1 cellular context compared by ENCODE assay signal in the genomic region with DNA sequence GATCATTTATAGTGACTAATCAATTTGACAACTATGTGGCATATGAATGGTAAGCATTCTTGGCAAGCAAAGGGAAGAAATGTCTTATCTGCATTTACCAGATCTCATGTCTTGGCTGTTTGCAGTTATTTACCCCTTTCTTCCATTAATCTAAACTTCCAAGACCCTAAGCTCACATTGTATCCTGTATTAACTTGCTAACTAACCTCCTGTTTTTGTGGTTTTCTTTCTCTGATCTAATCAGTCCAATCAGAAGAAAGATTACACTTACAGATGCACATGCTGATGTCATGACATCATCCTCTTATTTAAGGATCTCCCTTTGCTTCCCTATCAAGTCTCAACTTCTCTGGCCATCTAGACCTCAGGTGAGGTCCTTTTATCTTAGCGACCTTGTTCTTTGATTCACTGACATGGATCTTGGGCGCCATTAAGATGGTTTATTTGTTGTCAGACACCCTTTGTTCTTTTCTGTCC.
TF ChIP-seq lines count a peak whose summit lies in the region.

No MANE protein-coding gene starts in this region.

TF ChIP-seq in SK-N-SH, 30 proteins besides CTCF, POLR2A, EP300 and RAD21:
- TF ChIP-seq SMC3 (IDR thresholded peaks at IDR 0.05; ENCODE audit: low read depth, low read length): no peak
- TF ChIP-seq, protein P1, sequence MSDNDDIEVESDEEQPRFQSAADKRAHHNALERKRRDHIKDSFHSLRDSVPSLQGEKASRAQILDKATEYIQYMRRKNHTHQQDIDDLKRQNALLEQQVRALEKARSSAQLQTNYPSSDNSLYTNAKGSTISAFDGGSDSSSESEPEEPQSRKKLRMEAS (IDR thresholded peaks at IDR 0.05; ENCODE audit: low read depth): no peak
- TF ChIP-seq, protein P2, sequence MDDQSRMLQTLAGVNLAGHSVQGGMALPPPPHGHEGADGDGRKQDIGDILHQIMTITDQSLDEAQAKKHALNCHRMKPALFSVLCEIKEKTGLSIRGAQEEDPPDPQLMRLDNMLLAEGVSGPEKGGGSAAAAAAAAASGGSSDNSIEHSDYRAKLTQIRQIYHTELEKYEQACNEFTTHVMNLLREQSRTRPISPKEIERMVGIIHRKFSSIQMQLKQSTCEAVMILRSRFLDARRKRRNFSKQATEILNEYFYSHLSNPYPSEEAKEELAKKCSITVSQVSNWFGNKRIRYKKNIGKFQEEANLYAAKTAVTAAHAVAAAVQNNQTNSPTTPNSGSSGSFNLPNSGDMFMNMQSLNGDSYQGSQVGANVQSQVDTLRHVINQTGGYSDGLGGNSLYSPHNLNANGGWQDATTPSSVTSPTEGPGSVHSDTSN (IDR thresholded peaks at IDR 0.05): peak; percentile 78
- peak; percentile 34; the same call in 1 of the 2 replicates for TF ChIP-seq RXRA (IDR thresholded peaks at IDR 0.05; ENCODE audit: borderline replicate concordance, low read depth)
- peak; percentile 85; the same call in 1 of the 2 replicates for TF ChIP-seq NFIC (IDR thresholded peaks at IDR 0.05; ENCODE audit: borderline replicate concordance)
- TF ChIP-seq YY1 (IDR thresholded peaks at IDR 0.05; ENCODE audit: low read depth): no peak
- TF ChIP-seq SIN3A (IDR thresholded peaks at IDR 0.05; ENCODE audit: borderline replicate concordance, low read depth, low read length): no peak
- TF ChIP-seq, protein P3, sequence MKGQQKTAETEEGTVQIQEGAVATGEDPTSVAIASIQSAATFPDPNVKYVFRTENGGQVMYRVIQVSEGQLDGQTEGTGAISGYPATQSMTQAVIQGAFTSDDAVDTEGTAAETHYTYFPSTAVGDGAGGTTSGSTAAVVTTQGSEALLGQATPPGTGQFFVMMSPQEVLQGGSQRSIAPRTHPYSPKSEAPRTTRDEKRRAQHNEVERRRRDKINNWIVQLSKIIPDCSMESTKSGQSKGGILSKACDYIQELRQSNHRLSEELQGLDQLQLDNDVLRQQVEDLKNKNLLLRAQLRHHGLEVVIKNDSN (IDR thresholded peaks at IDR 0.05; ENCODE audit: borderline replicate concordance, low read depth): no peak
- no peak for TF ChIP-seq GATA2 (CRISPR knock-in tag; IDR thresholded peaks at IDR 0.05)
- peak; percentile 78; the same call in 1 of the 2 replicates for TF ChIP-seq TEAD4 (IDR thresholded peaks at IDR 0.05; ENCODE audit: borderline replicate concordance, insufficient read depth)
- TF ChIP-seq TCF12 (IDR thresholded peaks at IDR 0.05): peak; percentile 77
- TF ChIP-seq FOXM1 (IDR thresholded peaks at IDR 0.05; ENCODE audit: low read depth): no peak
- TF ChIP-seq MEF2A (IDR thresholded peaks at IDR 0.05; ENCODE audit: borderline replicate concordance, low read depth): peak; percentile 89
- no peak for TF ChIP-seq CHD2 (IDR thresholded peaks at IDR 0.05; ENCODE audit: low read length, partially characterized antibody)
- no peak for TF ChIP-seq RCOR1 (IDR thresholded peaks at IDR 0.05; ENCODE audit: low read length)
- no peak for TF ChIP-seq ELF1 (IDR thresholded peaks at IDR 0.05)
- TF ChIP-seq FOXJ3 (CRISPR knock-in tag; IDR thresholded peaks at IDR 0.05): no peak
- TF ChIP-seq, protein P4, sequence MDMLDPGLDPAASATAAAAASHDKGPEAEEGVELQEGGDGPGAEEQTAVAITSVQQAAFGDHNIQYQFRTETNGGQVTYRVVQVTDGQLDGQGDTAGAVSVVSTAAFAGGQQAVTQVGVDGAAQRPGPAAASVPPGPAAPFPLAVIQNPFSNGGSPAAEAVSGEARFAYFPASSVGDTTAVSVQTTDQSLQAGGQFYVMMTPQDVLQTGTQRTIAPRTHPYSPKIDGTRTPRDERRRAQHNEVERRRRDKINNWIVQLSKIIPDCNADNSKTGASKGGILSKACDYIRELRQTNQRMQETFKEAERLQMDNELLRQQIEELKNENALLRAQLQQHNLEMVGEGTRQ (IDR thresholded peaks at IDR 0.05; ENCODE audit: borderline replicate concordance, low read depth, low read length): no peak
- TF ChIP-seq POLR2AphosphoS5 (IDR thresholded peaks at IDR 0.05; ENCODE audit: low read depth, low read length): peak; percentile 40; the same call in 1 of the 2 replicates
- no peak for TF ChIP-seq TAF1 (IDR thresholded peaks at IDR 0.05; ENCODE audit: borderline replicate concordance, low read depth, low read length)
- TF ChIP-seq, protein P5, sequence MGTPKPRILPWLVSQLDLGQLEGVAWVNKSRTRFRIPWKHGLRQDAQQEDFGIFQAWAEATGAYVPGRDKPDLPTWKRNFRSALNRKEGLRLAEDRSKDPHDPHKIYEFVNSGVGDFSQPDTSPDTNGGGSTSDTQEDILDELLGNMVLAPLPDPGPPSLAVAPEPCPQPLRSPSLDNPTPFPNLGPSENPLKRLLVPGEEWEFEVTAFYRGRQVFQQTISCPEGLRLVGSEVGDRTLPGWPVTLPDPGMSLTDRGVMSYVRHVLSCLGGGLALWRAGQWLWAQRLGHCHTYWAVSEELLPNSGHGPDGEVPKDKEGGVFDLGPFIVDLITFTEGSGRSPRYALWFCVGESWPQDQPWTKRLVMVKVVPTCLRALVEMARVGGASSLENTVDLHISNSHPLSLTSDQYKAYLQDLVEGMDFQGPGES (IDR thresholded peaks at IDR 0.05; ENCODE audit: low read depth, low read length): no peak
- TF ChIP-seq NRF1 (IDR thresholded peaks at IDR 0.05; ENCODE audit: low read depth, low read length): no peak
- TF ChIP-seq EZH2phosphoT487 (IDR thresholded peaks at IDR 0.05; ENCODE audit: borderline replicate concordance, low read depth): no peak
- TF ChIP-seq MXI1 (IDR thresholded peaks at IDR 0.05; ENCODE audit: low read depth, low read length): no peak
- no peak for TF ChIP-seq RFX5 (IDR thresholded peaks at IDR 0.05; ENCODE audit: low read length)
- peak; percentile 55; the same call in 1 of the 2 replicates for TF ChIP-seq FOSL2 (IDR thresholded peaks at IDR 0.05; ENCODE audit: borderline replicate concordance, low read depth)
- TF ChIP-seq, protein P6, sequence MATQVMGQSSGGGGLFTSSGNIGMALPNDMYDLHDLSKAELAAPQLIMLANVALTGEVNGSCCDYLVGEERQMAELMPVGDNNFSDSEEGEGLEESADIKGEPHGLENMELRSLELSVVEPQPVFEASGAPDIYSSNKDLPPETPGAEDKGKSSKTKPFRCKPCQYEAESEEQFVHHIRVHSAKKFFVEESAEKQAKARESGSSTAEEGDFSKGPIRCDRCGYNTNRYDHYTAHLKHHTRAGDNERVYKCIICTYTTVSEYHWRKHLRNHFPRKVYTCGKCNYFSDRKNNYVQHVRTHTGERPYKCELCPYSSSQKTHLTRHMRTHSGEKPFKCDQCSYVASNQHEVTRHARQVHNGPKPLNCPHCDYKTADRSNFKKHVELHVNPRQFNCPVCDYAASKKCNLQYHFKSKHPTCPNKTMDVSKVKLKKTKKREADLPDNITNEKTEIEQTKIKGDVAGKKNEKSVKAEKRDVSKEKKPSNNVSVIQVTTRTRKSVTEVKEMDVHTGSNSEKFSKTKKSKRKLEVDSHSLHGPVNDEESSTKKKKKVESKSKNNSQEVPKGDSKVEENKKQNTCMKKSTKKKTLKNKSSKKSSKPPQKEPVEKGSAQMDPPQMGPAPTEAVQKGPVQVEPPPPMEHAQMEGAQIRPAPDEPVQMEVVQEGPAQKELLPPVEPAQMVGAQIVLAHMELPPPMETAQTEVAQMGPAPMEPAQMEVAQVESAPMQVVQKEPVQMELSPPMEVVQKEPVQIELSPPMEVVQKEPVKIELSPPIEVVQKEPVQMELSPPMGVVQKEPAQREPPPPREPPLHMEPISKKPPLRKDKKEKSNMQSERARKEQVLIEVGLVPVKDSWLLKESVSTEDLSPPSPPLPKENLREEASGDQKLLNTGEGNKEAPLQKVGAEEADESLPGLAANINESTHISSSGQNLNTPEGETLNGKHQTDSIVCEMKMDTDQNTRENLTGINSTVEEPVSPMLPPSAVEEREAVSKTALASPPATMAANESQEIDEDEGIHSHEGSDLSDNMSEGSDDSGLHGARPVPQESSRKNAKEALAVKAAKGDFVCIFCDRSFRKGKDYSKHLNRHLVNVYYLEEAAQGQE (IDR thresholded peaks at IDR 0.05; ENCODE audit: low read depth, low read length): no peak
- TF ChIP-seq GABPA (IDR thresholded peaks at IDR 0.05; ENCODE audit: low read depth): no peak
- TF ChIP-seq, protein P7, sequence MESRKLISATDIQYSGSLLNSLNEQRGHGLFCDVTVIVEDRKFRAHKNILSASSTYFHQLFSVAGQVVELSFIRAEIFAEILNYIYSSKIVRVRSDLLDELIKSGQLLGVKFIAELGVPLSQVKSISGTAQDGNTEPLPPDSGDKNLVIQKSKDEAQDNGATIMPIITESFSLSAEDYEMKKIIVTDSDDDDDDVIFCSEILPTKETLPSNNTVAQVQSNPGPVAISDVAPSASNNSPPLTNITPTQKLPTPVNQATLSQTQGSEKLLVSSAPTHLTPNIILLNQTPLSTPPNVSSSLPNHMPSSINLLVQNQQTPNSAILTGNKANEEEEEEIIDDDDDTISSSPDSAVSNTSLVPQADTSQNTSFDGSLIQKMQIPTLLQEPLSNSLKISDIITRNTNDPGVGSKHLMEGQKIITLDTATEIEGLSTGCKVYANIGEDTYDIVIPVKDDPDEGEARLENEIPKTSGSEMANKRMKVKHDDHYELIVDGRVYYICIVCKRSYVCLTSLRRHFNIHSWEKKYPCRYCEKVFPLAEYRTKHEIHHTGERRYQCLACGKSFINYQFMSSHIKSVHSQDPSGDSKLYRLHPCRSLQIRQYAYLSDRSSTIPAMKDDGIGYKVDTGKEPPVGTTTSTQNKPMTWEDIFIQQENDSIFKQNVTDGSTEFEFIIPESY (IDR thresholded peaks at IDR 0.05; ENCODE audit: borderline replicate concordance, low read depth): no peak
- TF ChIP-seq JUND (IDR thresholded peaks at IDR 0.05): peak; percentile 84
